8 cellular contexts compared by ENCODE assay signal in genomic region chr19:55256562-55257460, GRCh38. TPM values are rescaled to one million over a fixed set of nuclear protein-coding genes. Genes with fewer than 3 reads are reported as not detected.
DNase-seq lines count a peak whose midpoint lies in the region; ATAC-seq and TF ChIP-seq lines count a peak whose summit lies in the region.

No MANE protein-coding gene starts in this region.

- H3K9ac ChIP-seq in mesenchymal stem cell (ENCODE audit: low read length) = peak overlapping the region; percentile 97

- H3K4me3 ChIP-seq in heart right ventricle (peak overlapping the region in 9 of 10 donors; percentile 68 to 99 (median 95)), astrocyte of the cerebellum (ENCODE audit: low read depth, low read length) (peak overlapping the region; percentile 82), mesenchymal stem cell (ENCODE audit: insufficient read depth in 1 of 2, low read depth in 1 of 2, low read length in 2 of 2) (peak overlapping the region; percentile 91 to 95), uterus (peak overlapping the region; percentile 73 to 79)

- ATAC-seq in heart right ventricle (no peak), Right ventricle myocardium superior (ENCODE audit: poor library complexity) (no peak), HG03039 (IDR thresholded peaks at IDR 0.05; ENCODE audit: unreplicated experiment) (no peak), HG02798 (IDR thresholded peaks at IDR 0.05; ENCODE audit: poor library complexity, unreplicated experiment) (no peak), omental fat pad (ENCODE audit: low FRiP score) (no peak)

- in situ Hi-C loops in astrocyte of the cerebellum (cut with HindIII; ENCODE audit: low sequenced_read_pairs) = loop anchor here (10.0 kb wide), 1 partner anchor 82 kb away; no protein-coding TSS in a partner anchor

- no peak overlapping the region for H3K4ac ChIP-seq in mesenchymal stem cell (ENCODE audit: low read depth in 1 of 2, low read length in 2 of 2)

- H3K23ac ChIP-seq in mesenchymal stem cell (ENCODE audit: low read length in 2 of 2) = peak overlapping the region in 1 of 2 experiments; percentile 5

- H2BK15ac ChIP-seq in mesenchymal stem cell (ENCODE audit: low read depth, poor library complexity, severe bottlenecking) = no peak overlapping the region

- H3K14ac ChIP-seq in mesenchymal stem cell (ENCODE audit: low read length in 2 of 2) = no peak overlapping the region

- H3K4me2 ChIP-seq in mesenchymal stem cell (ENCODE audit: low read length, poor library complexity, severe bottlenecking) = peak overlapping the region; percentile 71

- no peak for TF ChIP-seq POLR2A in uterus (IDR thresholded peaks at IDR 0.05)

- no peaks in the 10 kb centered on the region for H3K79me1 ChIP-seq in mesenchymal stem cell (replicated peaks; ENCODE audit: low read length, poor library complexity, severe bottlenecking)

- H2BK120ac ChIP-seq in mesenchymal stem cell (ENCODE audit: low read depth, low read length) = no peak overlapping the region

- DNase-seq in heart right ventricle (no peak), Right ventricle myocardium superior (no peak), astrocyte of the cerebellum (ENCODE audit: low read depth) (no peak), mesenchymal stem cell (peak; percentile 6), uterus (no peak), omental fat pad (ENCODE audit: low spot score) (no peak)

- no peak overlapping the region for H3K18ac ChIP-seq in mesenchymal stem cell (ENCODE audit: low read depth in 1 of 2, low read length in 2 of 2)

- no peaks in the 10 kb centered on the region for H3K27me3 ChIP-seq in heart right ventricle
- H3K27me3 ChIP-seq in mesenchymal stem cell (ENCODE audit: control insufficient read depth in 1 of 2, insufficient read depth in 1 of 2, low read length in 2 of 2) = no peaks in the 10 kb centered on the region
- H3K27me3 ChIP-seq in uterus = no peaks in the 10 kb centered on the region

- intact Hi-C loops in heart right ventricle (cut with DNase I) = loop anchor here in 3 of 10 donors (2.0 to 5.0 kb wide), 3 partner anchors 40 to 150 kb away; partner anchors contain the start of gene UBE2S (in 1 of the 3)
- intact Hi-C loops in Right ventricle myocardium superior (cut with DNase I) = no loop called here
- intact Hi-C loops in uterus (cut with DNase I; ENCODE audit: low total_unique reads) = no loop called here

- no peak overlapping the region for H2AFZ ChIP-seq in mesenchymal stem cell (ENCODE audit: low read depth, low read length)

- no peak overlapping the region for H2BK12ac ChIP-seq in mesenchymal stem cell (ENCODE audit: low read length in 2 of 2)

- H3K27ac ChIP-seq in heart right ventricle (peak overlapping the region in 6 of 10 donors; percentile 88 to 98 (median 94)), mesenchymal stem cell (ENCODE audit: low read length, poor library complexity, severe bottlenecking) (no peak overlapping the region), uterus (no peak overlapping the region)

- no peak overlapping the region for H2AK5ac ChIP-seq in mesenchymal stem cell (ENCODE audit: low read length, severe bottlenecking)

- H3K36me3 ChIP-seq in heart right ventricle = peaks cover 0 to 7% (median 0%) of the 10 kb centered on the region in 9 donors
- peaks cover under 1 to 22% of the 10 kb centered on the region in 2 experiments for H3K36me3 ChIP-seq in mesenchymal stem cell (ENCODE audit: control insufficient read depth in 1 of 2, insufficient read depth in 2 of 2, low read depth in 1 of 2, low read length in 2 of 2)
- no peaks in the 10 kb centered on the region for H3K36me3 ChIP-seq in uterus

- WGBS in heart right ventricle, 2 donors = 48 to 56% methylated on average over 22 of the region's 22 CpGs
- WGBS in mesenchymal stem cell = 85% methylated on average over 22 of the region's 22 CpGs

- no peak overlapping the region for H4K91ac ChIP-seq in mesenchymal stem cell (ENCODE audit: low read length)

- no peaks in the 10 kb centered on the region for H3K9me3 ChIP-seq in heart right ventricle
- H3K9me3 ChIP-seq in mesenchymal stem cell (ENCODE audit: control insufficient read depth, low read length) = no peaks in the 10 kb centered on the region
- H3K9me3 ChIP-seq in uterus = no peaks in the 10 kb centered on the region

- TF ChIP-seq CTCF in heart right ventricle (IDR thresholded peaks at IDR 0.05) (no peak), astrocyte of the cerebellum (IDR thresholded peaks at IDR 0.05; ENCODE audit: low read depth, low read length, missing control alignments) (no peak), uterus (IDR thresholded peaks at IDR 0.05) (no peak), omental fat pad (IDR thresholded peaks at IDR 0.05) (no peak)

- H3K4me1 ChIP-seq in heart right ventricle (peaks cover 13 to 73% (median 60%) of the 10 kb centered on the region in 9 donors), mesenchymal stem cell (ENCODE audit: control insufficient read depth, insufficient read depth, low read depth, low read length) (peaks cover 43% of the 10 kb centered on the region), uterus (peaks cover 5 to 10% of the 10 kb centered on the region in 2 donors)

- no peak overlapping the region for H2BK5ac ChIP-seq in mesenchymal stem cell (ENCODE audit: low read depth, low read length, poor library complexity, severe bottlenecking)

- no peak overlapping the region for H4K8ac ChIP-seq in mesenchymal stem cell (ENCODE audit: low read length)

RNA-seq across cellular contexts. Expression of gene PPP6R1, which starts 2.0 kb away (rescaled TPM):
- total RNA-seq in heart right ventricle = 10 to 100 TPM; 31.1 to 51.3 (median 39.0) TPM
- polyA plus RNA-seq in heart right ventricle = 10 to 100 TPM; 36.8 to 38.0 TPM
- 37.1 TPM for total RNA-seq in Right ventricle myocardium superior
- 37.2 TPM for polyA plus RNA-seq in mesenchymal stem cell (2013, experiment 1 of 2)
- polyA plus RNA-seq in mesenchymal stem cell (2013, experiment 2 of 2) = 37.7 TPM
- 10 to 100 TPM in 2 of 4 donors, 1 to 10 TPM in 2; 5.6 to 70.4 (median 16.3) TPM for total RNA-seq in uterus
- 10 to 100 TPM; 27.8 to 43.6 (median 35.5) TPM for total RNA-seq in omental fat pad

RNA-seq across cellular contexts. Expression of gene HSPBP1, which starts 23.1 kb away (rescaled TPM):
- total RNA-seq in heart right ventricle (10 to 100 TPM; 26.7 to 41.6 (median 31.6) TPM), Right ventricle myocardium superior (29.2 TPM), uterus (10 to 100 TPM in 3 of 4 donors, 1 to 10 TPM in 1; 1.3 to 37.4 (median 25.6) TPM), omental fat pad (10 to 100 TPM; 19.5 to 25.9 (median 21.2) TPM)
- 10 to 100 TPM; 54.2 to 83.7 TPM for polyA plus RNA-seq in heart right ventricle
- 21.2 TPM for polyA plus RNA-seq in mesenchymal stem cell (2013, experiment 1 of 2)
- 20.6 TPM for polyA plus RNA-seq in mesenchymal stem cell (2013, experiment 2 of 2)

RNA-seq across cellular contexts. Expression of gene BRSK1, which starts 27.0 kb away (rescaled TPM):
- total RNA-seq in heart right ventricle = 10 to 100 TPM in 2 of 10 donors, 1 to 10 TPM in 8; 2.3 to 12.6 (median 4.1) TPM
- 1 to 10 TPM; 1.8 to 2.0 TPM for polyA plus RNA-seq in heart right ventricle
- 1.6 TPM for total RNA-seq in Right ventricle myocardium superior
- polyA plus RNA-seq in mesenchymal stem cell (2013, experiment 1 of 2) = 7.4 TPM
- 6.1 TPM for polyA plus RNA-seq in mesenchymal stem cell (2013, experiment 2 of 2)
- 10 to 100 TPM in 2 of 4 donors, 1 to 10 TPM in 1, not detected in 1; 4.1 to 17.1 (median 12.0) TPM for total RNA-seq in uterus
- 1 to 10 TPM in 1 of 4 donors, under 1 TPM in 1, not detected in 2; 0.19 to 2.1 TPM for total RNA-seq in omental fat pad

RNA-seq across cellular contexts. Expression of gene TMEM86B, which starts 28.2 kb away (rescaled TPM):
- 1 to 10 TPM in 9 of 10 donors, under 1 TPM in 1; 0.77 to 2.5 (median 1.9) TPM for total RNA-seq in heart right ventricle
- 1 to 10 TPM; 2.7 to 5.9 TPM for polyA plus RNA-seq in heart right ventricle
- 2.3 TPM for total RNA-seq in Right ventricle myocardium superior
- 1.2 TPM for polyA plus RNA-seq in mesenchymal stem cell (2013, experiment 1 of 2)
- 0.90 TPM for polyA plus RNA-seq in mesenchymal stem cell (2013, experiment 2 of 2)
- 1 to 10 TPM in 3 of 4 donors, not detected in 1; 1.8 to 7.9 (median 2.4) TPM for total RNA-seq in uterus
- total RNA-seq in omental fat pad = 1 to 10 TPM in 3 of 4 donors, under 1 TPM in 1; 0.65 to 3.5 (median 2.5) TPM

RNA-seq across cellular contexts. Expression of gene PTPRH, which starts 47.5 kb away (rescaled TPM):
- 1 to 10 TPM in 7 of 10 donors, under 1 TPM in 3; 0.25 to 7.5 (median 2.4) TPM for total RNA-seq in heart right ventricle
- polyA plus RNA-seq in heart right ventricle = 1 to 10 TPM; 1.3 to 6.1 TPM
- total RNA-seq in Right ventricle myocardium superior = 0.54 TPM
- polyA plus RNA-seq in mesenchymal stem cell (2013, experiment 1 of 2) = 1.1 TPM
- polyA plus RNA-seq in mesenchymal stem cell (2013, experiment 2 of 2) = 1.0 TPM
- total RNA-seq in uterus = 1 to 10 TPM in 2 of 4 donors, under 1 TPM in 1, not detected in 1; 0.29 to 3.8 (median 3.2) TPM
- total RNA-seq in omental fat pad = 1 to 10 TPM; 1.4 to 9.8 (median 5.5) TPM

Comparison
In these comparisons a context has a peak if more than half of its experiments do, and no peak if none do; other contexts are left out.
1. H3K27ac ChIP-seq: peak in heart right ventricle (6 of 10); none in mesenchymal stem cell (single experiment) and uterus (0 of 2).
2. Peak in every context shown above with its lines, with median percentiles within 50 percentile points of each other: H3K4me3 ChIP-seq.